ENCODE assay signal across 1 cellular context in the genomic region with DNA sequence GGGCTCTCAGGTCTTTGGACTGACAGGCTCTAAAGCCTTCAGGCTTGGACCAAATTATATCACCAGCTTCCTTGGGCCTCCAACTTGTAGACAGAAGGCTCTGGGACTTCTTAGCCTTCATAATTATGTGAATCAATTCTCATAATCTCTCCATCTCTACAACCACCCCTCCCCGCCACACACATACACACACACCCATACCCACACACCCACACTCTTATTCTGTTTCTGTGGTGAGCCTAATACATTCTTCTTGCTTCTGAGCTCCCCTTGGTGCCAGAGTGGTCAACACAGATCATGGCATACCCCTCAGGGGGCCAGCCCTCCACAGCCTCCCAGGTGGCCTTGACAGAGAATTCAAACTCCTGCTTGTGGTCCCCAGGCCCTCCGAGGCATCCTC.
TF ChIP-seq lines count a peak whose summit lies in the region.

No MANE protein-coding gene starts in this region.

TF ChIP-seq in K562, 482 proteins besides CTCF, POLR2A, EP300 and RAD21:
- TF ChIP-seq, protein P1, sequence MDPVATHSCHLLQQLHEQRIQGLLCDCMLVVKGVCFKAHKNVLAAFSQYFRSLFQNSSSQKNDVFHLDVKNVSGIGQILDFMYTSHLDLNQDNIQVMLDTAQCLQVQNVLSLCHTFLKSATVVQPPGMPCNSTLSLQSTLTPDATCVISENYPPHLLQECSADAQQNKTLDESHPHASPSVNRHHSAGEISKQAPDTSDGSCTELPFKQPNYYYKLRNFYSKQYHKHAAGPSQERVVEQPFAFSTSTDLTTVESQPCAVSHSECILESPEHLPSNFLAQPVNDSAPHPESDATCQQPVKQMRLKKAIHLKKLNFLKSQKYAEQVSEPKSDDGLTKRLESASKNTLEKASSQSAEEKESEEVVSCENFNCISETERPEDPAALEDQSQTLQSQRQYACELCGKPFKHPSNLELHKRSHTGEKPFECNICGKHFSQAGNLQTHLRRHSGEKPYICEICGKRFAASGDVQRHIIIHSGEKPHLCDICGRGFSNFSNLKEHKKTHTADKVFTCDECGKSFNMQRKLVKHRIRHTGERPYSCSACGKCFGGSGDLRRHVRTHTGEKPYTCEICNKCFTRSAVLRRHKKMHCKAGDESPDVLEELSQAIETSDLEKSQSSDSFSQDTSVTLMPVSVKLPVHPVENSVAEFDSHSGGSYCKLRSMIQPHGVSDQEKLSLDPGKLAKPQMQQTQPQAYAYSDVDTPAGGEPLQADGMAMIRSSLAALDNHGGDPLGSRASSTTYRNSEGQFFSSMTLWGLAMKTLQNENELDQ (CRISPR knock-in tag; IDR thresholded peaks at IDR 0.05; ENCODE audit: borderline replicate concordance): no peak
- TF ChIP-seq TEAD1 (CRISPR knock-in tag; IDR thresholded peaks at IDR 0.05) (no peak), GATA2 (CRISPR knock-in tag; IDR thresholded peaks at IDR 0.05) (0 out of 2 replicates have a peak, but pooled peaks have one; percentile 12), TAL1 (IDR thresholded peaks at IDR 0.05) (no peak), TAF15 (IDR thresholded peaks at IDR 0.05; ENCODE audit: low read depth, low read length) (no peak), NR1H2 (CRISPR knock-in tag; IDR thresholded peaks at IDR 0.05) (no peak), ZNF316 (IDR thresholded peaks at IDR 0.05) (no peak)
- TF ChIP-seq, protein P2, sequence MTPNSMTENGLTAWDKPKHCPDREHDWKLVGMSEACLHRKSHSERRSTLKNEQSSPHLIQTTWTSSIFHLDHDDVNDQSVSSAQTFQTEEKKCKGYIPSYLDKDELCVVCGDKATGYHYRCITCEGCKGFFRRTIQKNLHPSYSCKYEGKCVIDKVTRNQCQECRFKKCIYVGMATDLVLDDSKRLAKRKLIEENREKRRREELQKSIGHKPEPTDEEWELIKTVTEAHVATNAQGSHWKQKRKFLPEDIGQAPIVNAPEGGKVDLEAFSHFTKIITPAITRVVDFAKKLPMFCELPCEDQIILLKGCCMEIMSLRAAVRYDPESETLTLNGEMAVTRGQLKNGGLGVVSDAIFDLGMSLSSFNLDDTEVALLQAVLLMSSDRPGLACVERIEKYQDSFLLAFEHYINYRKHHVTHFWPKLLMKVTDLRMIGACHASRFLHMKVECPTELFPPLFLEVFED (CRISPR knock-in tag; conservative IDR thresholded peaks at IDR 0.05): 0 out of 2 replicates have a peak, but pooled peaks have one; percentile 22
- TF ChIP-seq, protein P3, sequence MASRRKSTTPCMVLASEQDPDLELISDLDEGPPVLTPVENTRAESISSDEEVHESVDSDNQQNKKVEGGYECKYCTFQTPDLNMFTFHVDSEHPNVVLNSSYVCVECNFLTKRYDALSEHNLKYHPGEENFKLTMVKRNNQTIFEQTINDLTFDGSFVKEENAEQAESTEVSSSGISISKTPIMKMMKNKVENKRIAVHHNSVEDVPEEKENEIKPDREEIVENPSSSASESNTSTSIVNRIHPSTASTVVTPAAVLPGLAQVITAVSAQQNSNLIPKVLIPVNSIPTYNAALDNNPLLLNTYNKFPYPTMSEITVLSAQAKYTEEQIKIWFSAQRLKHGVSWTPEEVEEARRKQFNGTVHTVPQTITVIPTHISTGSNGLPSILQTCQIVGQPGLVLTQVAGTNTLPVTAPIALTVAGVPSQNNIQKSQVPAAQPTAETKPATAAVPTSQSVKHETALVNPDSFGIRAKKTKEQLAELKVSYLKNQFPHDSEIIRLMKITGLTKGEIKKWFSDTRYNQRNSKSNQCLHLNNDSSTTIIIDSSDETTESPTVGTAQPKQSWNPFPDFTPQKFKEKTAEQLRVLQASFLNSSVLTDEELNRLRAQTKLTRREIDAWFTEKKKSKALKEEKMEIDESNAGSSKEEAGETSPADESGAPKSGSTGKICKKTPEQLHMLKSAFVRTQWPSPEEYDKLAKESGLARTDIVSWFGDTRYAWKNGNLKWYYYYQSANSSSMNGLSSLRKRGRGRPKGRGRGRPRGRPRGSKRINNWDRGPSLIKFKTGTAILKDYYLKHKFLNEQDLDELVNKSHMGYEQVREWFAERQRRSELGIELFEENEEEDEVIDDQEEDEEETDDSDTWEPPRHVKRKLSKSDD (conservative IDR thresholded peaks at IDR 0.05; ENCODE audit: low read length): no peak
- TF ChIP-seq, protein P4, sequence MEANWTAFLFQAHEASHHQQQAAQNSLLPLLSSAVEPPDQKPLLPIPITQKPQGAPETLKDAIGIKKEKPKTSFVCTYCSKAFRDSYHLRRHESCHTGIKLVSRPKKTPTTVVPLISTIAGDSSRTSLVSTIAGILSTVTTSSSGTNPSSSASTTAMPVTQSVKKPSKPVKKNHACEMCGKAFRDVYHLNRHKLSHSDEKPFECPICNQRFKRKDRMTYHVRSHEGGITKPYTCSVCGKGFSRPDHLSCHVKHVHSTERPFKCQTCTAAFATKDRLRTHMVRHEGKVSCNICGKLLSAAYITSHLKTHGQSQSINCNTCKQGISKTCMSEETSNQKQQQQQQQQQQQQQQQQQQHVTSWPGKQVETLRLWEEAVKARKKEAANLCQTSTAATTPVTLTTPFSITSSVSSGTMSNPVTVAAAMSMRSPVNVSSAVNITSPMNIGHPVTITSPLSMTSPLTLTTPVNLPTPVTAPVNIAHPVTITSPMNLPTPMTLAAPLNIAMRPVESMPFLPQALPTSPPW (CRISPR knock-in tag; IDR thresholded peaks at IDR 0.05): 0 out of 2 replicates have a peak, but pooled peaks have one; percentile 18
TF ChIP-seq in K562: peak in this region for 3.
